In genomic region chr16:88702364-88703210, GRCh38 we compare ENCODE assay signal across 10 cellular contexts. TPM values are rescaled to one million over a fixed set of nuclear protein-coding genes. Genes with fewer than 3 reads are reported as not detected.
DNase-seq lines count a peak whose midpoint lies in the region; ATAC-seq, FAIRE-seq and TF ChIP-seq lines count a peak whose summit lies in the region.
"Had no signal": no experiment of that assay in that cellular context is flagged by ENCODE, and none has a peak within 500 bp of the region (broad histone marks: within the 10 kb centered on the region; RNA-seq: fewer than 3 reads in every experiment).

No MANE protein-coding gene starts in this region.

- TF ChIP-seq POLR2A in K562 (conservative IDR thresholded peaks at IDR 0.05) (no peak), sigmoid colon (IDR thresholded peaks at IDR 0.05) (no peak)

- DNase-seq in NOMO-1 treated with DMSO at 0.1 percent for 48 hours (lab: John Stamatoyannopoulos, UW; ENCODE audit: unreplicated experiment) = peak; percentile 55
- DNase-seq in K562 (ENCODE audit: extremely low read depth in 1 of 4, low spot score in 3 of 4) = no peak
- DNase-seq in sigmoid colon = no peak
- no peak for DNase-seq in germinal center (ENCODE audit: low spot score)
- DNase-seq in HEK293T (ENCODE audit: extremely low spot score) = no peak
- no peak for DNase-seq in kidney glomerular epithelial cell (lab: John Stamatoyannopoulos, UW)
- DNase-seq: NCI-H1105, nephron progenitor cell had no signal

- H3K4me3 ChIP-seq in DOHH2 (ENCODE audit: low read length) = peak overlapping the region; percentile 81
- no peak overlapping the region for H3K4me3 ChIP-seq in K562
- peak overlapping the region in 1 of 4 donors; percentile 19 for H3K4me3 ChIP-seq in sigmoid colon

- no peak overlapping the region for H2AFZ ChIP-seq in K562 (ENCODE audit: low read depth, low read length)

- ATAC-seq in K562 = no peak
- no peak for ATAC-seq in HG03025 (IDR thresholded peaks at IDR 0.05; ENCODE audit: low FRiP score, unreplicated experiment)

- BruUV-seq in K562 (replicated peaks; lab: Mats Ljungman, UMichigan) = no TSS peak

- CTCF ChIA-PET in K562 (lab: Yijun Ruan, JAX; ENCODE audit: low intra/inter-chr PET ratio) (interaction anchor here (0.6 kb wide), 1 partner anchor 37 kb away, joined by 3 read pairs; no protein-coding TSS in a partner anchor), HEK293T (lab: Yijun Ruan, JAX) (no interaction called here)

- H3K9me3 ChIP-seq in DOHH2 (ENCODE audit: control insufficient read depth, insufficient read depth, low read length) (no peaks in the 10 kb centered on the region), K562 (replicated peaks; ENCODE audit: control insufficient read depth, insufficient read depth, low read depth, low read length) (no peaks in the 10 kb centered on the region), sigmoid colon (no peaks in the 10 kb centered on the region)

- peak overlapping the region; percentile 83 for H3K4me2 ChIP-seq in DOHH2 (ENCODE audit: low read length)
- no peak overlapping the region for H3K4me2 ChIP-seq in K562 (ENCODE audit: insufficient read depth, low read length)

- H3K79me2 ChIP-seq in DOHH2 (ENCODE audit: control insufficient read depth, low read length) = peaks cover 65% of the 10 kb centered on the region
- H3K79me2 ChIP-seq in K562 (ENCODE audit: control insufficient read depth, insufficient read depth, low read length) = peaks cover 64% of the 10 kb centered on the region

- H3K36me3 ChIP-seq in DOHH2 (ENCODE audit: control insufficient read depth, low read length) (peaks cover 45% of the 10 kb centered on the region), K562 (ENCODE audit: control insufficient read depth, insufficient read depth, low read length) (peaks cover 61% of the 10 kb centered on the region; the same call in 1 of the 3 replicates), sigmoid colon (peaks cover 0 to 38% (median 24%) of the 10 kb centered on the region in 4 donors)

- whole genome bisulfite sequencing in K562 (ENCODE audit: insufficient coverage, low coverage, missing lambda C conversion rate) = 87% methylated on average over 32 of the region's 32 CpGs
- 67 to 81% methylated on average over 32 of the region's 32 CpGs for WGBS in sigmoid colon, 2 donors

- H3K9ac ChIP-seq in K562 (ENCODE audit: insufficient read depth in 1 of 2, low read depth in 2 of 2, low read length in 2 of 2) = peak overlapping the region in 1 of 2 experiments; percentile 88; a peak in 2 of 4 replicates

- H3K9me1 ChIP-seq in K562 (ENCODE audit: control insufficient read depth, insufficient read depth, low read length) = peaks cover 3% of the 10 kb centered on the region

- H3K9me2 ChIP-seq in DOHH2 (replicated peaks; ENCODE audit: control insufficient read depth, low read length) = no peaks in the 10 kb centered on the region

- H3K27me3 ChIP-seq in DOHH2 (ENCODE audit: control insufficient read depth, low read length) = no peaks in the 10 kb centered on the region
- no peaks in the 10 kb centered on the region for H3K27me3 ChIP-seq in K562 (ENCODE audit: control insufficient read depth in 2 of 2, insufficient read depth in 2 of 2, low read length in 2 of 2)
- H3K27me3 ChIP-seq in sigmoid colon = no peaks in the 10 kb centered on the region

- TF ChIP-seq EP300 in K562 (IDR thresholded peaks at IDR 0.05; ENCODE audit: low read length) (no peak), sigmoid colon (IDR thresholded peaks at IDR 0.05) (no peak)

- TF ChIP-seq CTCF in DOHH2 (IDR thresholded peaks at IDR 0.05; ENCODE audit: low read depth, low read length, poor library complexity, severe bottlenecking) = no peak
- no peak for TF ChIP-seq CTCF in K562 (IDR thresholded peaks at IDR 0.05 in 2 of 3, conservative IDR thresholded peaks at IDR 0.05 in 1 of 3; ENCODE audit: insufficient read depth in 2 of 3, low read depth in 1 of 3, low read length in 3 of 3)
- no peak for TF ChIP-seq CTCF in sigmoid colon (IDR thresholded peaks at IDR 0.05)

- no peak for TF ChIP-seq RAD21 in K562 (CRISPR knock-in tag; conservative IDR thresholded peaks at IDR 0.05 in 1 of 2, IDR thresholded peaks at IDR 0.05 in 1 of 2)

- intact Hi-C loops in K562 (cut with micrococcal nuclease) (no loop called here), sigmoid colon (cut with DNase I) (no loop called here)

- H4K20me1 ChIP-seq in DOHH2 (ENCODE audit: control insufficient read depth, insufficient read depth, low read depth, low read length) (peaks cover 12% of the 10 kb centered on the region; the same call in 1 of the 2 replicates), K562 (replicated peaks; ENCODE audit: control insufficient read depth, insufficient read depth, low read length) (peaks cover 11% of the 10 kb centered on the region; the same call in 1 of the 2 replicates)

- in situ Hi-C loops in K562 (cut with MboI) = no loop called here

- FAIRE-seq in K562 (lab: Jason Lieb, UNC) = no peak

- POLR2A ChIA-PET in K562 (lab: Yijun Ruan, JAX) = interaction anchor here (0.7 to 1.0 kb wide), 4 partner anchors 9 to 77 kb away, joined by 3 to 4 read pairs (median 3); no protein-coding TSS in a partner anchor
- POLR2A ChIA-PET in HEK293T (lab: Yijun Ruan, JAX) = no interaction called here

- H3K27ac ChIP-seq in DOHH2 (ENCODE audit: low read depth, low read length) = peak overlapping the region; percentile 29
- peak overlapping the region; percentile 25; the same call in 1 of the 3 replicates for H3K27ac ChIP-seq in K562 (ENCODE audit: extremely low read depth, low read depth, low read length)
- peak overlapping the region in 3 of 4 donors; percentile 43 to 82 (median 59) for H3K27ac ChIP-seq in sigmoid colon

- H3K4me1 ChIP-seq in DOHH2 (ENCODE audit: control insufficient read depth, low read length) (peaks cover 66% of the 10 kb centered on the region), K562 (replicated peaks in 1 of 2; ENCODE audit: control insufficient read depth in 2 of 2, insufficient read depth in 2 of 2, low read length in 2 of 2) (peaks cover 16 to 85% of the 10 kb centered on the region in 2 experiments), sigmoid colon (peaks cover 0 to 58% (median 30%) of the 10 kb centered on the region in 4 donors)

- H3F3A ChIP-seq in DOHH2 (ENCODE audit: control insufficient read depth, insufficient read depth) = peaks cover 15% of the 10 kb centered on the region

RNA-seq across cellular contexts. Expression of gene RNF166, which starts 3.6 kb away (rescaled TPM):
- total RNA-seq in K562 (2011; cell fraction: chromatin; rRNA removed; ENCODE audit: low replicate concordance) = 58.8 and 182 TPM in 2 replicates
- 89.5 and 92.7 TPM in 2 replicates for total RNA-seq in K562 (2011; cell fraction: nucleolus; rRNA removed)
- 60.1 and 64.4 TPM in 2 replicates for total RNA-seq in K562 (2011; cell fraction: nucleoplasm; rRNA removed)
- total RNA-seq in K562 (2014; rRNA removed) (46.9 and 61.6 TPM in 2 replicates), K562 (2014; rRNA removed; fragmentation: Illumina TruSeq; extraction: Trizol) (6.1 and 7.3 TPM in 2 replicates), K562 (2015; rRNA removed; fragmentation: Illumina TruSeq; extraction: Trizol) (19.5 and 22.3 TPM in 2 replicates), K562 (2021) (60.3 and 61.2 TPM in 2 replicates), sigmoid colon (10 to 100 TPM; 16.0 to 21.4 (median 17.9) TPM)
- polyA plus RNA-seq in K562 (2011; rRNA removed) (26.5 and 37.4 TPM in 2 replicates), K562 (2014; fragmentation: Illumina TruSeq; extraction: Trizol) (12.7 and 27.9 TPM in 2 replicates), K562 (2014; fragmentation: Nextera tagmentation; extraction: Ambion mirVana) (under 1 TPM; 0.56 to 0.96 TPM), K562 (2014; rRNA removed) (59.4 and 65.6 TPM in 2 replicates), sigmoid colon (10 to 100 TPM in 1 of 3 donors, 1 to 10 TPM in 2; 5.4 to 34.8 (median 6.2) TPM)
- 37.8 and 90.9 TPM in 2 replicates for polyA plus RNA-seq in K562 (2011; cell fraction: cytosol; rRNA removed)
- 118 and 185 TPM in 2 replicates for polyA plus RNA-seq in K562 (2011; cell fraction: nucleus; rRNA removed)
- 23.8 and 39.8 TPM in 2 replicates for polyA plus RNA-seq in K562 (2012)
- polyA minus RNA-seq in K562 (2011; rRNA and poly(A)+ RNA removed) = 7.0 and 12.0 TPM in 2 replicates
- polyA minus RNA-seq in K562 (2011; cell fraction: cytosol; rRNA and poly(A)+ RNA removed) = 41.2 and 44.5 TPM in 2 replicates
- 33.4 and 39.2 TPM in 2 replicates for polyA minus RNA-seq in K562 (2011; cell fraction: nucleus; rRNA and poly(A)+ RNA removed)

RNA-seq across cellular contexts. Expression of gene CTU2, which starts 3.7 kb away (rescaled TPM):
- 45.3 and 159 TPM in 2 replicates for total RNA-seq in K562 (2011; cell fraction: chromatin; rRNA removed; ENCODE audit: low replicate concordance)
- 114 and 148 TPM in 2 replicates for total RNA-seq in K562 (2011; cell fraction: nucleolus; rRNA removed)
- total RNA-seq in K562 (2011; cell fraction: nucleoplasm; rRNA removed) = 48.7 and 66.7 TPM in 2 replicates
- total RNA-seq in K562 (2014; rRNA removed) (55.4 and 68.9 TPM in 2 replicates), K562 (2014; rRNA removed; fragmentation: Illumina TruSeq; extraction: Trizol) (7.2 and 11.9 TPM in 2 replicates), K562 (2015; rRNA removed; fragmentation: Illumina TruSeq; extraction: Trizol) (41.1 and 49.2 TPM in 2 replicates), K562 (2021) (105 and 106 TPM in 2 replicates), sigmoid colon (10 to 100 TPM in 3 of 4 donors, 1 to 10 TPM in 1; 6.1 to 11.7 (median 10.7) TPM)
- polyA plus RNA-seq in K562 (2011; rRNA removed) (23.2 and 30.1 TPM in 2 replicates), K562 (2014; fragmentation: Illumina TruSeq; extraction: Trizol) (17.7 and 46.9 TPM in 2 replicates), K562 (2014; fragmentation: Nextera tagmentation; extraction: Ambion mirVana) (1 to 10 TPM; 1.3 to 3.0 TPM), K562 (2014; rRNA removed) (63.4 and 76.6 TPM in 2 replicates), sigmoid colon (10 to 100 TPM in 1 of 3 donors, 1 to 10 TPM in 2; 8.4 to 16.3 (median 9.2) TPM)
- polyA plus RNA-seq in K562 (2011; cell fraction: cytosol; rRNA removed) = 40.2 and 96.8 TPM in 2 replicates
- 102 and 136 TPM in 2 replicates for polyA plus RNA-seq in K562 (2011; cell fraction: nucleus; rRNA removed)
- 34.1 and 51.7 TPM in 2 replicates for polyA plus RNA-seq in K562 (2012)
- polyA minus RNA-seq in K562 (2011; rRNA and poly(A)+ RNA removed) = 9.4 and 14.4 TPM in 2 replicates
- polyA minus RNA-seq in K562 (2011; cell fraction: cytosol; rRNA and poly(A)+ RNA removed) = 48.0 and 51.1 TPM in 2 replicates
- polyA minus RNA-seq in K562 (2011; cell fraction: nucleus; rRNA and poly(A)+ RNA removed) = 40.7 and 44.1 TPM in 2 replicates

RNA-seq across cellular contexts. Expression of gene SNAI3, which starts 16.3 kb away (rescaled TPM):
- 0.79 and 2.9 TPM in 2 replicates for total RNA-seq in K562 (2011; cell fraction: chromatin; rRNA removed; ENCODE audit: low replicate concordance)
- total RNA-seq in K562 (2011; cell fraction: nucleolus; rRNA removed) = 3.2 and 3.7 TPM in 2 replicates
- 0.95 and 1.1 TPM in 2 replicates for total RNA-seq in K562 (2011; cell fraction: nucleoplasm; rRNA removed)
- total RNA-seq in K562 (2014; rRNA removed) = 2.7 and 4.1 TPM in 2 replicates
- 0.15 and 0.19 TPM in 2 replicates for total RNA-seq in K562 (2014; rRNA removed; fragmentation: Illumina TruSeq; extraction: Trizol)
- total RNA-seq in K562 (2015; rRNA removed; fragmentation: Illumina TruSeq; extraction: Trizol) = 0.72 and 0.87 TPM in 2 replicates
- total RNA-seq in K562 (2021) = 2.5 and 3.1 TPM in 2 replicates
- polyA plus RNA-seq in K562 (2011; rRNA removed) = 0.88 and 3.0 TPM in 2 replicates
- polyA plus RNA-seq in K562 (2011; cell fraction: cytosol; rRNA removed) = 3.2 and 5.5 TPM in 2 replicates
- polyA plus RNA-seq in K562 (2011; cell fraction: nucleus; rRNA removed) = 2.9 and 3.8 TPM in 2 replicates
- 0.95 and 1.2 TPM in 2 replicates for polyA plus RNA-seq in K562 (2012)
- 0.70 and 1.9 TPM in 2 replicates for polyA plus RNA-seq in K562 (2014; fragmentation: Illumina TruSeq; extraction: Trizol)
- under 1 TPM in 1 of 2 experiments, not detected in 1; 0.04 TPM for polyA plus RNA-seq in K562 (2014; fragmentation: Nextera tagmentation; extraction: Ambion mirVana)
- 1.5 and 2.1 TPM in 2 replicates for polyA plus RNA-seq in K562 (2014; rRNA removed)
- 0.42 and 0.87 TPM in 2 replicates for polyA minus RNA-seq in K562 (2011; rRNA and poly(A)+ RNA removed)
- 1.9 and 3.5 TPM in 2 replicates for polyA minus RNA-seq in K562 (2011; cell fraction: cytosol; rRNA and poly(A)+ RNA removed)
- polyA minus RNA-seq in K562 (2011; cell fraction: nucleus; rRNA and poly(A)+ RNA removed) = 1.5 and 2.3 TPM in 2 replicates
- under 1 TPM in 2 of 4 donors, not detected in 2; 0.71 to 0.82 TPM for total RNA-seq in sigmoid colon
- polyA plus RNA-seq in sigmoid colon = 1 to 10 TPM in 1 of 3 donors, under 1 TPM in 2; 0.46 to 3.0 (median 0.60) TPM

RNA-seq across cellular contexts. Expression of gene MVD, which starts 39.7 kb away (rescaled TPM):
- total RNA-seq in K562 (2011; cell fraction: chromatin; rRNA removed; ENCODE audit: low replicate concordance) = 321 and 787 TPM in 2 replicates
- total RNA-seq in K562 (2011; cell fraction: nucleolus; rRNA removed) = 569 and 688 TPM in 2 replicates
- 436 and 479 TPM in 2 replicates for total RNA-seq in K562 (2011; cell fraction: nucleoplasm; rRNA removed)
- total RNA-seq in K562 (2014; rRNA removed) (89.2 and 121 TPM in 2 replicates), K562 (2014; rRNA removed; fragmentation: Illumina TruSeq; extraction: Trizol) (17.6 and 26.6 TPM in 2 replicates), K562 (2015; rRNA removed; fragmentation: Illumina TruSeq; extraction: Trizol) (45.3 and 45.5 TPM in 2 replicates), K562 (2021) (126 and 141 TPM in 2 replicates), sigmoid colon (10 to 100 TPM; 16.8 to 25.7 (median 23.2) TPM)
- polyA plus RNA-seq in K562 (2011; rRNA removed) (53.9 and 168 TPM in 2 replicates), K562 (2014; fragmentation: Illumina TruSeq; extraction: Trizol) (32.9 and 65.4 TPM in 2 replicates), K562 (2014; fragmentation: Nextera tagmentation; extraction: Ambion mirVana) (10 to 100 TPM; 12.2 to 15.4 TPM), K562 (2014; rRNA removed) (65.6 and 82.5 TPM in 2 replicates), sigmoid colon (100 to 1,000 TPM in 1 of 3 donors, 10 to 100 TPM in 2; 41.4 to 206 (median 84.8) TPM)
- polyA plus RNA-seq in K562 (2011; cell fraction: cytosol; rRNA removed) = 114 and 126 TPM in 2 replicates
- 587 and 718 TPM in 2 replicates for polyA plus RNA-seq in K562 (2011; cell fraction: nucleus; rRNA removed)
- 111 and 112 TPM in 2 replicates for polyA plus RNA-seq in K562 (2012)
- polyA minus RNA-seq in K562 (2011; rRNA and poly(A)+ RNA removed) = 19.0 and 22.9 TPM in 2 replicates
- polyA minus RNA-seq in K562 (2011; cell fraction: cytosol; rRNA and poly(A)+ RNA removed) = 57.7 and 136 TPM in 2 replicates
- 78.2 and 151 TPM in 2 replicates for polyA minus RNA-seq in K562 (2011; cell fraction: nucleus; rRNA and poly(A)+ RNA removed)

RNA-seq across cellular contexts. Expression of gene CYBA, which starts 51.7 kb away (rescaled TPM):
- 136 and 579 TPM in 2 replicates for total RNA-seq in K562 (2011; cell fraction: chromatin; rRNA removed; ENCODE audit: low replicate concordance)
- 819 and 943 TPM in 2 replicates for total RNA-seq in K562 (2011; cell fraction: nucleolus; rRNA removed)
- total RNA-seq in K562 (2011; cell fraction: nucleoplasm; rRNA removed) = 427 and 435 TPM in 2 replicates
- 683 and 757 TPM in 2 replicates for total RNA-seq in K562 (2014; rRNA removed)
- 44.5 and 72.5 TPM in 2 replicates for total RNA-seq in K562 (2014; rRNA removed; fragmentation: Illumina TruSeq; extraction: Trizol)
- total RNA-seq in K562 (2015; rRNA removed; fragmentation: Illumina TruSeq; extraction: Trizol) = 196 and 239 TPM in 2 replicates
- total RNA-seq in K562 (2021) = 384 and 422 TPM in 2 replicates
- 93.0 and 157 TPM in 2 replicates for polyA plus RNA-seq in K562 (2011; rRNA removed)
- polyA plus RNA-seq in K562 (2011; cell fraction: cytosol; rRNA removed) = 366 and 963 TPM in 2 replicates
- polyA plus RNA-seq in K562 (2011; cell fraction: nucleus; rRNA removed) = 349 and 566 TPM in 2 replicates
- polyA plus RNA-seq in K562 (2012) = 346 and 377 TPM in 2 replicates
- polyA plus RNA-seq in K562 (2014; fragmentation: Illumina TruSeq; extraction: Trizol) = 63.5 and 240 TPM in 2 replicates
- polyA plus RNA-seq in K562 (2014; fragmentation: Nextera tagmentation; extraction: Ambion mirVana) = under 1 TPM; 0.34 to 0.45 TPM
- 519 and 579 TPM in 2 replicates for polyA plus RNA-seq in K562 (2014; rRNA removed)
- 40.1 and 80.4 TPM in 2 replicates for polyA minus RNA-seq in K562 (2011; rRNA and poly(A)+ RNA removed)
- 249 and 254 TPM in 2 replicates for polyA minus RNA-seq in K562 (2011; cell fraction: cytosol; rRNA and poly(A)+ RNA removed)
- 78.6 and 83.5 TPM in 2 replicates for polyA minus RNA-seq in K562 (2011; cell fraction: nucleus; rRNA and poly(A)+ RNA removed)
- 100 to 1,000 TPM in 2 of 4 donors, 10 to 100 TPM in 2; 63.1 to 147 (median 105) TPM for total RNA-seq in sigmoid colon
- polyA plus RNA-seq in sigmoid colon = 100 to 1,000 TPM in 2 of 3 donors, 10 to 100 TPM in 1; 81.1 to 429 (median 208) TPM
